20 cellular contexts compared by ENCODE assay signal in the genomic region with DNA sequence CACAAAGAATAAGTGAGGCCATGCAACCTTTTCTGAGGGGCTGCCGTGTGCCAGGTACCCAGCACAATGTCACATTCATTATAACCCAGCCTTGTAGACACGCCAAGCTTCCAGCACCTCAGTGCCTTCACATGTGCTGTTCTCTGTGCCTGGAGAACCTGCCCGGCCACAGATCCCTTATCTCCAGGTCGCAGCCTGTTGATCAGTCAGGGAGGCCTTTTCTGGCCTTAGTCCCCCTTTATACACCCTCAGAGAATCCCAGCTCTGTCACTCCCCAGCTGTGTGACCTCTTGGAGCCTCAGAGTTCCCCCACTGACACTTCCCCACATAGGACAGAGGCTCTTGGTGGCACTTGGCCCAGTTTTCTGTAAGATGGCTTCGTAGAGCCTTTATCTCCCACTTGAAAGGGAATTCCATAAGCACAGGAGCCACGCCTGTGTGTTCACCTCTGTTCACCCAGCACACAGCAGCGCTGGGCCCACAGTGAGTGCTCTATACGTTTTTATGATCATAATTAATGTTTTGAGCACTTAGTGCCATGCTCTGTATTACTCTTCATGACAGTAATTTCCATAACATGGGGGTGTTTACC. TPM values are rescaled to one million over a fixed set of nuclear protein-coding genes. Genes with fewer than 3 reads are reported as not detected.
A peak's percentile ranks its signal among the peaks of the same experiment; 100 is the strongest.
DNase-seq lines count a peak whose midpoint lies in the region; ATAC-seq and TF ChIP-seq lines count a peak whose summit lies in the region.
"Had no signal": no experiment of that assay in that cellular context is flagged by ENCODE, and none has a peak within 500 bp of the region (broad histone marks: within the 10 kb centered on the region; RNA-seq: fewer than 3 reads in every experiment).

No MANE protein-coding gene starts in this region.

- no peaks in the 10 kb centered on the region for H3K9me3 ChIP-seq in psoas muscle
- no peaks in the 10 kb centered on the region for H3K9me3 ChIP-seq in uterus
- H3K9me3 ChIP-seq in ovary, result no peaks in the 10 kb centered on the region
- H3K9me3 ChIP-seq: A549, BE2C had no signal

- intact Hi-C loops in Right ventricle myocardium inferior (cut with DNase I) (no loop called here), Right ventricle myocardium superior (cut with DNase I) (no loop called here), left ventricle myocardium superior (cut with micrococcal nuclease) (no loop called here), psoas muscle (cut with DNase I) (no loop called here), uterus (cut with DNase I; ENCODE audit: low total_unique reads) (no loop called here), ovary (cut with DNase I) (loop anchor here in 1 of 4 donors (10.0 kb wide), 1 partner anchor 1855 kb away; no protein-coding TSS in a partner anchor)

- H3K27ac ChIP-seq in psoas muscle (peak overlapping the region; percentile 4), uterus (peak overlapping the region; percentile 11 to 28), ovary (no peak overlapping the region)
- H3K27ac ChIP-seq: A549, parathyroid adenoma had no signal

- H3K4me3 ChIP-seq in psoas muscle (no peak overlapping the region), uterus (no peak overlapping the region), ovary (no peak overlapping the region)
- H3K4me3 ChIP-seq: A549 had no signal

- DNase-seq in Right ventricle myocardium inferior (ENCODE audit: missing footprints) (peak; percentile 64), Right ventricle myocardium superior (no peak), left ventricle myocardium superior (no peak), psoas muscle (no peak), uterus (no peak), ovary (no peak), GM03348 (ENCODE audit: low spot score) (no peak)
- DNase-seq: activated CD4-positive, alpha-beta T cell treated with anti-CD3 and anti-CD28 coated beads for 1 hour; activated CD8-positive, alpha-beta memory T cell treated with anti-CD3 and anti-CD28 coated beads for 24 hours; activated naive CD4-positive, alpha-beta T cell treated with anti-CD3 and anti-CD28 coated beads, Interleukin-2, amount 10 ng/mL, durations not matched to agents 7 days and 5 days; activated T-cell treated with anti-CD3 and anti-CD28 coated beads, Interleukin-2, amount 50 U/mL, for 48 hours; effector CD8-positive, alpha-beta T cell; naive B cell; NCI-H2107; NCI-H524; stimulated activated CD4-positive, alpha-beta T cell treated with anti-CD3 and anti-CD28 coated beads, Interleukin-2, amount 100 ng/mL, for 24 hours had no signal

- H3K36me3 ChIP-seq in psoas muscle (ENCODE audit: insufficient read depth in 1 of 2, low read depth in 1 of 2) (no peaks in the 10 kb centered on the region), uterus (no peaks in the 10 kb centered on the region), ovary (no peaks in the 10 kb centered on the region)
- H3K36me3 ChIP-seq: BE2C had no signal

- WGBS in psoas muscle, 3 donors, result 80 to 81% (median 81%) methylated on average over 8 of the region's 8 CpGs
- WGBS in ovary, 3 donors, result 84 to 88% (median 85%) methylated on average over 7 to 8 of the region's 8 CpGs

- no peak for TF ChIP-seq CTCF in psoas muscle (IDR thresholded peaks at IDR 0.05)
- TF ChIP-seq CTCF in uterus (IDR thresholded peaks at IDR 0.05), result no peak
- TF ChIP-seq CTCF in ovary (IDR thresholded peaks at IDR 0.05), result no peak

- TF ChIP-seq POLR2A in uterus (IDR thresholded peaks at IDR 0.05) (no peak), ovary (IDR thresholded peaks at IDR 0.05) (no peak)

- ATAC-seq in Right ventricle myocardium inferior, result peak; percentile 8
- ATAC-seq in Right ventricle myocardium superior (ENCODE audit: poor library complexity), result no peak
- ATAC-seq in left ventricle myocardium superior, result peak; percentile 18
- no peak for ATAC-seq in psoas muscle
- no peak for ATAC-seq in GM21367 (IDR thresholded peaks at IDR 0.05; ENCODE audit: unreplicated experiment)
- ATAC-seq: A549 had no signal

- TF ChIP-seq EP300 in ovary (IDR thresholded peaks at IDR 0.05), result no peak

- H3K4me1 ChIP-seq in psoas muscle (peaks cover 5% of the 10 kb centered on the region), uterus (no peaks in the 10 kb centered on the region), ovary (ENCODE audit: insufficient read depth) (peaks cover 3% of the 10 kb centered on the region)
- H3K4me1 ChIP-seq: A549, BE2C had no signal

- H3K27me3 ChIP-seq in psoas muscle (ENCODE audit: insufficient read depth in 3 of 3, low read length in 2 of 3), result peaks cover 0 to 2% (median 0%) of the 10 kb centered on the region in 3 donors
- no peaks in the 10 kb centered on the region for H3K27me3 ChIP-seq in uterus
- no peaks in the 10 kb centered on the region for H3K27me3 ChIP-seq in ovary
- H3K27me3 ChIP-seq: BE2C had no signal

RNA-seq across cellular contexts. Expression of gene NEURL1B, which starts 38.7 kb away (rescaled TPM):
- total RNA-seq in Right ventricle myocardium inferior (37.1 TPM), Right ventricle myocardium superior (28.8 TPM), left ventricle myocardium superior (32.0 TPM), psoas muscle (10 to 100 TPM; 13.7 to 20.4 (median 16.4) TPM), uterus (100 to 1,000 TPM in 1 of 4 donors, 10 to 100 TPM in 3; 51.1 to 136 (median 74.1) TPM), ovary (10 to 100 TPM; 15.0 to 75.1 (median 36.3) TPM)
- polyA plus RNA-seq in psoas muscle (1 to 10 TPM; 8.0 to 9.7 (median 8.2) TPM), ovary (10 to 100 TPM; 24.2 to 39.0 TPM)

Comparison
In these comparisons a context has a peak if more than half of its experiments do, and no peak if none do; other contexts are left out.
1. ATAC-seq: peak in Right ventricle myocardium inferior (single experiment) and left ventricle myocardium superior (single experiment); none in Right ventricle myocardium superior (single experiment), psoas muscle (0 of 4) and GM21367 (single experiment).
2. H3K27ac ChIP-seq: peak in psoas muscle (single experiment) and uterus (2 of 2); none in ovary (0 of 2).